ENCODE assay signal across 8 cellular contexts in the genomic region with DNA sequence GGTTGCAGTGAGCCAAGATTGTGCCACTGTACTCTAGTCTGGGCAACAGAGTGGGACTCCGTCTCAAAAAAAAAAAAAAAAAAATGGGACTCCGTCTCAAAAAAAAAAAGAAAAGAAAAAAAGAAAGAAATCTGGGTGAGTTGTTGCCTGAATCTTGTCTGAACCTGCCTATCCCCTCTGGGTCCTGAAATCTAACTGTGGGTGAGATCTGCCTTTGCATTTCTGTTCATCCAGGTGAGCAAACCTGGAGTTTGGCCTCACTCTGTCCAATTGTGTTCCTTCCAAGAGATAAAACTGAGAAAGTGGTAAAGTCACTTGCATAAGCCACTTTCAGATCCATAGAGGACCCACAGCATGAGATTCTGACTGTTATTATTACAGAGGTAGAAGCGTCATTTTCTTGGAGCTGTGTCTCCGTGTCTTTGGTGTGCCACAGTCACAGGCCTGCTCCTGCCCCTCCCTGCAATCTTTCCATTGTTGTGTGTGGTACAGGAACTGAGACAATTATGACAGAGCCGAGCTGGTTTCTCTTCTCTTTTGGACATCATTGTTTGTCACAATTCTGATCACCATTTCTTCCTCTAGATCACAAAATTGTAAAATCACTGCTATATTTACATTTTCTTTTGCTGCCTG.
DNase-seq lines count a peak whose midpoint lies in the region; ATAC-seq and TF ChIP-seq lines count a peak whose summit lies in the region.

No MANE protein-coding gene starts in this region.

- H3K79me2 ChIP-seq in smooth muscle cell (ENCODE audit: low read depth) (peaks cover 70% of the 10 kb centered on the region), SK-N-SH (ENCODE audit: insufficient read depth) (peaks cover 96% of the 10 kb centered on the region)

- 83% methylated on average over 4 of the region's 5 CpGs for WGBS in smooth muscle cell (ENCODE audit: low lambda C conversion rate)
- WGBS in SK-N-SH (ENCODE audit: low lambda C conversion rate), result 85% methylated on average over 5 of the region's 5 CpGs

- H3K9ac ChIP-seq in smooth muscle cell (ENCODE audit: low read depth) (no peak overlapping the region), SK-N-SH (no peak overlapping the region)

- H3K4me2 ChIP-seq in smooth muscle cell (peak overlapping the region; percentile 36), SK-N-SH (no peak overlapping the region)

- H3K27me3 ChIP-seq in Peyer's patch (no peaks in the 10 kb centered on the region), smooth muscle cell (ENCODE audit: low read depth) (no peaks in the 10 kb centered on the region), SK-N-SH (ENCODE audit: insufficient read depth) (no peaks in the 10 kb centered on the region)

- H3F3A ChIP-seq in smooth muscle cell (ENCODE audit: low read depth), result peaks cover 14% of the 10 kb centered on the region
- H3F3A ChIP-seq in SK-N-SH (replicated peaks; ENCODE audit: insufficient read depth), result peaks cover 17% of the 10 kb centered on the region

- H3K4me1 ChIP-seq in Peyer's patch (peaks cover 0 to 14% (median 4%) of the 10 kb centered on the region in 4 donors), smooth muscle cell (ENCODE audit: low read depth) (peaks cover 11% of the 10 kb centered on the region), SK-N-SH (ENCODE audit: control insufficient read depth in 1 of 2, insufficient read depth in 2 of 2, low read depth in 1 of 2, low read length in 1 of 2) (peaks cover 0 to 5% of the 10 kb centered on the region in 2 experiments; a peak in 1 of 4 replicates)

- no peaks in the 10 kb centered on the region for H3K9me2 ChIP-seq in SK-N-SH

- H3K9me3 ChIP-seq in Peyer's patch (no peaks in the 10 kb centered on the region), smooth muscle cell (replicated peaks; ENCODE audit: low read depth) (no peaks in the 10 kb centered on the region), SK-N-SH (no peaks in the 10 kb centered on the region)

- no peak for TF ChIP-seq CTCF in Peyer's patch (IDR thresholded peaks at IDR 0.05)
- no peak for TF ChIP-seq CTCF in smooth muscle cell (IDR thresholded peaks at IDR 0.05; ENCODE audit: borderline replicate concordance, insufficient read depth, poor library complexity, severe bottlenecking)
- TF ChIP-seq CTCF in SK-N-SH (IDR thresholded peaks at IDR 0.05), result no peak

- no peak overlapping the region for H3K4me3 ChIP-seq in Peyer's patch
- no peak overlapping the region for H3K4me3 ChIP-seq in smooth muscle cell
- no peak overlapping the region for H3K4me3 ChIP-seq in SK-N-SH (ENCODE audit: low read depth in 2 of 2, low read length in 1 of 2)

- no peak for TF ChIP-seq EP300 in SK-N-SH (IDR thresholded peaks at IDR 0.05; ENCODE audit: borderline replicate concordance in 1 of 2, low read depth in 1 of 2, low read length in 1 of 2)

- peak in 2 of 3 donors; percentile 75 to 84 for DNase-seq in Peyer's patch
- DNase-seq in smooth muscle cell (lab: John Stamatoyannopoulos, UW; ENCODE audit: unreplicated experiment), result no peak
- DNase-seq in KG1 (lab: John Stamatoyannopoulos, UW), result no peak
- DNase-seq in SK-N-SH, result no peak
- DNase-seq in NCI-H146 treated with DMSO at 0.1 percent for 48 hours (lab: John Stamatoyannopoulos, UW; ENCODE audit: unreplicated experiment), result no peak

- H3K36me3 ChIP-seq in Peyer's patch, result no peaks in the 10 kb centered on the region
- H3K36me3 ChIP-seq in smooth muscle cell (ENCODE audit: low read depth), result no peaks in the 10 kb centered on the region
- H3K36me3 ChIP-seq in SK-N-SH (replicated peaks in 1 of 2; ENCODE audit: control insufficient read depth in 1 of 2, insufficient read depth in 2 of 2, low read length in 1 of 2), result no peaks in the 10 kb centered on the region

- POLR2A ChIA-PET in SK-N-SH (lab: Yijun Ruan, JAX), result no interaction called here

- H3K27ac ChIP-seq in Peyer's patch (peak overlapping the region in 3 of 4 donors; percentile 44 to 77 (median 72)), smooth muscle cell (ENCODE audit: low read depth) (peak overlapping the region; percentile 61), SK-N-SH (ENCODE audit: low read depth in 2 of 2, low read length in 1 of 2) (no peak overlapping the region; a peak in 1 of 4 replicates)

- TF ChIP-seq RAD21 in SK-N-SH (IDR thresholded peaks at IDR 0.05; ENCODE audit: low read length), result no peak

- peaks cover 92% of the 10 kb centered on the region for H4K20me1 ChIP-seq in smooth muscle cell (ENCODE audit: low read depth)
- peaks cover 10% of the 10 kb centered on the region for H4K20me1 ChIP-seq in SK-N-SH (ENCODE audit: insufficient read depth)

- H2AFZ ChIP-seq in smooth muscle cell (ENCODE audit: low read depth) (no peak overlapping the region), SK-N-SH (ENCODE audit: low read depth) (no peak overlapping the region)

- peak; percentile 93 for ATAC-seq in GM18519 (IDR thresholded peaks at IDR 0.05; ENCODE audit: low FRiP score, unreplicated experiment)
- peak; percentile 95 for ATAC-seq in HG02642 (IDR thresholded peaks at IDR 0.05; ENCODE audit: poor library complexity, unreplicated experiment)
- peak; percentile 97 for ATAC-seq in esophagus mucosa

- no peak for TF ChIP-seq POLR2A in Peyer's patch (IDR thresholded peaks at IDR 0.05)

- CTCF ChIA-PET in SK-N-SH (lab: Yijun Ruan, JAX), result no interaction called here

TF ChIP-seq in SK-N-SH, 30 proteins besides CTCF, POLR2A, EP300 and RAD21 (continues in another document):
- TF ChIP-seq FOXM1 (IDR thresholded peaks at IDR 0.05; ENCODE audit: low read depth) (no peak), FOSL2 (IDR thresholded peaks at IDR 0.05; ENCODE audit: borderline replicate concordance, low read depth) (no peak), ELF1 (IDR thresholded peaks at IDR 0.05) (no peak), NRF1 (IDR thresholded peaks at IDR 0.05; ENCODE audit: low read depth, low read length) (no peak), POLR2AphosphoS5 (IDR thresholded peaks at IDR 0.05; ENCODE audit: low read depth, low read length) (no peak), MEF2A (IDR thresholded peaks at IDR 0.05; ENCODE audit: borderline replicate concordance, low read depth) (no peak), YY1 (IDR thresholded peaks at IDR 0.05; ENCODE audit: low read depth) (no peak), RCOR1 (IDR thresholded peaks at IDR 0.05; ENCODE audit: low read length) (no peak), EZH2phosphoT487 (IDR thresholded peaks at IDR 0.05; ENCODE audit: borderline replicate concordance, low read depth) (no peak), SMC3 (IDR thresholded peaks at IDR 0.05; ENCODE audit: low read depth, low read length) (no peak), MXI1 (IDR thresholded peaks at IDR 0.05; ENCODE audit: low read depth, low read length) (no peak), GATA2 (CRISPR knock-in tag; IDR thresholded peaks at IDR 0.05) (no peak), TEAD4 (IDR thresholded peaks at IDR 0.05; ENCODE audit: borderline replicate concordance, insufficient read depth) (no peak)
- TF ChIP-seq, protein P1, sequence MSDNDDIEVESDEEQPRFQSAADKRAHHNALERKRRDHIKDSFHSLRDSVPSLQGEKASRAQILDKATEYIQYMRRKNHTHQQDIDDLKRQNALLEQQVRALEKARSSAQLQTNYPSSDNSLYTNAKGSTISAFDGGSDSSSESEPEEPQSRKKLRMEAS (IDR thresholded peaks at IDR 0.05; ENCODE audit: low read depth), result no peak
- TF ChIP-seq, protein P2, sequence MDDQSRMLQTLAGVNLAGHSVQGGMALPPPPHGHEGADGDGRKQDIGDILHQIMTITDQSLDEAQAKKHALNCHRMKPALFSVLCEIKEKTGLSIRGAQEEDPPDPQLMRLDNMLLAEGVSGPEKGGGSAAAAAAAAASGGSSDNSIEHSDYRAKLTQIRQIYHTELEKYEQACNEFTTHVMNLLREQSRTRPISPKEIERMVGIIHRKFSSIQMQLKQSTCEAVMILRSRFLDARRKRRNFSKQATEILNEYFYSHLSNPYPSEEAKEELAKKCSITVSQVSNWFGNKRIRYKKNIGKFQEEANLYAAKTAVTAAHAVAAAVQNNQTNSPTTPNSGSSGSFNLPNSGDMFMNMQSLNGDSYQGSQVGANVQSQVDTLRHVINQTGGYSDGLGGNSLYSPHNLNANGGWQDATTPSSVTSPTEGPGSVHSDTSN (IDR thresholded peaks at IDR 0.05), result no peak
- TF ChIP-seq, protein P3, sequence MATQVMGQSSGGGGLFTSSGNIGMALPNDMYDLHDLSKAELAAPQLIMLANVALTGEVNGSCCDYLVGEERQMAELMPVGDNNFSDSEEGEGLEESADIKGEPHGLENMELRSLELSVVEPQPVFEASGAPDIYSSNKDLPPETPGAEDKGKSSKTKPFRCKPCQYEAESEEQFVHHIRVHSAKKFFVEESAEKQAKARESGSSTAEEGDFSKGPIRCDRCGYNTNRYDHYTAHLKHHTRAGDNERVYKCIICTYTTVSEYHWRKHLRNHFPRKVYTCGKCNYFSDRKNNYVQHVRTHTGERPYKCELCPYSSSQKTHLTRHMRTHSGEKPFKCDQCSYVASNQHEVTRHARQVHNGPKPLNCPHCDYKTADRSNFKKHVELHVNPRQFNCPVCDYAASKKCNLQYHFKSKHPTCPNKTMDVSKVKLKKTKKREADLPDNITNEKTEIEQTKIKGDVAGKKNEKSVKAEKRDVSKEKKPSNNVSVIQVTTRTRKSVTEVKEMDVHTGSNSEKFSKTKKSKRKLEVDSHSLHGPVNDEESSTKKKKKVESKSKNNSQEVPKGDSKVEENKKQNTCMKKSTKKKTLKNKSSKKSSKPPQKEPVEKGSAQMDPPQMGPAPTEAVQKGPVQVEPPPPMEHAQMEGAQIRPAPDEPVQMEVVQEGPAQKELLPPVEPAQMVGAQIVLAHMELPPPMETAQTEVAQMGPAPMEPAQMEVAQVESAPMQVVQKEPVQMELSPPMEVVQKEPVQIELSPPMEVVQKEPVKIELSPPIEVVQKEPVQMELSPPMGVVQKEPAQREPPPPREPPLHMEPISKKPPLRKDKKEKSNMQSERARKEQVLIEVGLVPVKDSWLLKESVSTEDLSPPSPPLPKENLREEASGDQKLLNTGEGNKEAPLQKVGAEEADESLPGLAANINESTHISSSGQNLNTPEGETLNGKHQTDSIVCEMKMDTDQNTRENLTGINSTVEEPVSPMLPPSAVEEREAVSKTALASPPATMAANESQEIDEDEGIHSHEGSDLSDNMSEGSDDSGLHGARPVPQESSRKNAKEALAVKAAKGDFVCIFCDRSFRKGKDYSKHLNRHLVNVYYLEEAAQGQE (IDR thresholded peaks at IDR 0.05; ENCODE audit: low read depth, low read length), result no peak
- TF ChIP-seq, protein P4, sequence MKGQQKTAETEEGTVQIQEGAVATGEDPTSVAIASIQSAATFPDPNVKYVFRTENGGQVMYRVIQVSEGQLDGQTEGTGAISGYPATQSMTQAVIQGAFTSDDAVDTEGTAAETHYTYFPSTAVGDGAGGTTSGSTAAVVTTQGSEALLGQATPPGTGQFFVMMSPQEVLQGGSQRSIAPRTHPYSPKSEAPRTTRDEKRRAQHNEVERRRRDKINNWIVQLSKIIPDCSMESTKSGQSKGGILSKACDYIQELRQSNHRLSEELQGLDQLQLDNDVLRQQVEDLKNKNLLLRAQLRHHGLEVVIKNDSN (IDR thresholded peaks at IDR 0.05; ENCODE audit: borderline replicate concordance, low read depth), result no peak

Comparison
In these comparisons a context has a peak if more than half of its experiments do, and no peak if none do; other contexts are left out.
1. DNase-seq: peak in Peyer's patch (2 of 3); none in smooth muscle cell (single experiment), KG1 (single experiment), SK-N-SH (single experiment) and NCI-H146 treated with DMSO at 0.1 percent for 48 hours (single experiment).
2. H3K27ac ChIP-seq: peak in Peyer's patch (3 of 4) and smooth muscle cell (single experiment); none in SK-N-SH (0 of 2).
3. Peak in every context shown above with its lines, with median percentiles within 50 percentile points of each other: ATAC-seq.